Comparison of ENCODE assay signal across 2 cellular contexts in the genomic region with DNA sequence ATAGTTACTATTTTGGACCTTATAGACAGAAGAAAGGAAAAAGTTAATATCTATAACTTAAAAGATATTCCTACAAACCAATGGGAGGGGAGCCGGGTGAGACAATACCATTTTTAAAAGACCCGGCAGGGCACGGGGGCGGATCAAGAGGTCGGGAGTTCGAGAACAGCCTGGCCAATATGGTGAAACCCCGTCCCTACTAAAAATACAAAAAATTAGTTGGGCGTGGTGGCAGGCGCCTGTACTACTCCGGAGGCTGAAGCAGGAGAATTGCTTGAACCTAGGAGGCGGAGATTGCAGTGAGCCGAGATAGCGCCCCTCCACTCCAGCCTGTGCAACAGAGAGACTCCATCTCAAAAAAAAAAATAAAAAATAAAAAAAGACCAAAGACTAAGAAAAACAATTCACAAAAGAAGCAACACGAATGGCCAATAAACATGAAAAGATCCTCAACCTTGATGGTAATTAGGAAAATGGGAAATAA.
TF ChIP-seq lines count a peak whose summit lies in the region.

No MANE protein-coding gene starts in this region.

TF ChIP-seq in HEK293, 187 proteins besides CTCF, POLR2A, EP300 and RAD21 (continued from another document):
- TF ChIP-seq, protein P1, sequence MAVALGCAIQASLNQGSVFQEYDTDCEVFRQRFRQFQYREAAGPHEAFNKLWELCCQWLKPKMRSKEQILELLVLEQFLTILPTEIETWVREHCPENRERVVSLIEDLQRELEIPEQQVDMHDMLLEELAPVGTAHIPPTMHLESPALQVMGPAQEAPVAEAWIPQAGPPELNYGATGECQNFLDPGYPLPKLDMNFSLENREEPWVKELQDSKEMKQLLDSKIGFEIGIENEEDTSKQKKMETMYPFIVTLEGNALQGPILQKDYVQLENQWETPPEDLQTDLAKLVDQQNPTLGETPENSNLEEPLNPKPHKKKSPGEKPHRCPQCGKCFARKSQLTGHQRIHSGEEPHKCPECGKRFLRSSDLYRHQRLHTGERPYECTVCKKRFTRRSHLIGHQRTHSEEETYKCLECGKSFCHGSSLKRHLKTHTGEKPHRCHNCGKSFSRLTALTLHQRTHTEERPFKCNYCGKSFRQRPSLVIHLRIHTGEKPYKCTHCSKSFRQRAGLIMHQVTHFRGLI (tag by site-specific recombination; IDR thresholded peaks at IDR 0.05) = peak; percentile 82; the same call in 1 of the 2 replicates
- TF ChIP-seq KLF16 (tag by site-specific recombination; IDR thresholded peaks at IDR 0.05) (no peak), ZBTB21 (tag by site-specific recombination; IDR thresholded peaks at IDR 0.05) (0 out of 2 replicates have a peak, but pooled peaks have one; percentile 2), ZNF660 (tag by site-specific recombination; IDR thresholded peaks at IDR 0.05) (0 out of 2 replicates have a peak, but pooled peaks have one; percentile 32), ZNF335 (tag by site-specific recombination; conservative IDR thresholded peaks at IDR 0.05) (peak; percentile 60), ZNF510 (tag by site-specific recombination; IDR thresholded peaks at IDR 0.05; ENCODE audit: insufficient replicate concordance) (no peak), ZNF837 (tag by site-specific recombination; IDR thresholded peaks at IDR 0.05) (no peak), ZNF24 (tag by site-specific recombination; IDR thresholded peaks at IDR 0.05) (peak; percentile 19; the same call in 1 of the 2 replicates)
- TF ChIP-seq, protein P2, sequence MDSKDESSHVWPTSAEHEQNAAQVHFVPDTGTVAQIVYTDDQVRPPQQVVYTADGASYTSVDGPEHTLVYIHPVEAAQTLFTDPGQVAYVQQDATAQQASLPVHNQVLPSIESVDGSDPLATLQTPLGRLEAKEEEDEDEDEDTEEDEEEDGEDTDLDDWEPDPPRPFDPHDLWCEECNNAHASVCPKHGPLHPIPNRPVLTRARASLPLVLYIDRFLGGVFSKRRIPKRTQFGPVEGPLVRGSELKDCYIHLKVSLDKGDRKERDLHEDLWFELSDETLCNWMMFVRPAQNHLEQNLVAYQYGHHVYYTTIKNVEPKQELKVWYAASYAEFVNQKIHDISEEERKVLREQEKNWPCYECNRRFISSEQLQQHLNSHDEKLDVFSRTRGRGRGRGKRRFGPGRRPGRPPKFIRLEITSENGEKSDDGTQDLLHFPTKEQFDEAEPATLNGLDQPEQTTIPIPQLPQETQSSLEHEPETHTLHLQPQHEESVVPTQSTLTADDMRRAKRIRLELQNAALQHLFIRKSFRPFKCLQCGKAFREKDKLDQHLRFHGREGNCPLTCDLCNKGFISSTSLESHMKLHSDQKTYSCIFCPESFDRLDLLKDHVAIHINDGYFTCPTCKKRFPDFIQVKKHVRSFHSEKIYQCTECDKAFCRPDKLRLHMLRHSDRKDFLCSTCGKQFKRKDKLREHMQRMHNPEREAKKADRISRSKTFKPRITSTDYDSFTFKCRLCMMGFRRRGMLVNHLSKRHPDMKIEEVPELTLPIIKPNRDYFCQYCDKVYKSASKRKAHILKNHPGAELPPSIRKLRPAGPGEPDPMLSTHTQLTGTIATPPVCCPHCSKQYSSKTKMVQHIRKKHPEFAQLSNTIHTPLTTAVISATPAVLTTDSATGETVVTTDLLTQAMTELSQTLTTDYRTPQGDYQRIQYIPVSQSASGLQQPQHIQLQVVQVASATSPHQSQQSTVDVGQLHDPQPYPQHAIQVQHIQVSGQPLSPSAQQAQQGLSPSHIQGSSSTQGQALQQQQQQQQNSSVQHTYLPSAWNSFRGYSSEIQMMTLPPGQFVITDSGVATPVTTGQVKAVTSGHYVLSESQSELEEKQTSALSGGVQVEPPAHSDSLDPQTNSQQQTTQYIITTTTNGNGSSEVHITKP (tag by site-specific recombination; IDR thresholded peaks at IDR 0.05) = peak; percentile 85
- TF ChIP-seq, protein P3, sequence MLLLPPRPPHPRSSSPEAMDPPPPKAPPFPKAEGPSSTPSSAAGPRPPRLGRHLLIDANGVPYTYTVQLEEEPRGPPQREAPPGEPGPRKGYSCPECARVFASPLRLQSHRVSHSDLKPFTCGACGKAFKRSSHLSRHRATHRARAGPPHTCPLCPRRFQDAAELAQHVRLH (tag by site-specific recombination; IDR thresholded peaks at IDR 0.05) = 0 out of 2 replicates have a peak, but pooled peaks have one; percentile 14
TF ChIP-seq in HEK293: peak in this region for 9.

TF ChIP-seq in H1, 55 proteins besides CTCF, POLR2A, EP300 and RAD21 (continued from another document):
- no peak for TF ChIP-seq JUN (IDR thresholded peaks at IDR 0.05; ENCODE audit: low read depth, low read length)
TF ChIP-seq in H1: peak in this region for 0.
